Comparison of ENCODE assay signal across 8 cellular contexts in the genomic region with DNA sequence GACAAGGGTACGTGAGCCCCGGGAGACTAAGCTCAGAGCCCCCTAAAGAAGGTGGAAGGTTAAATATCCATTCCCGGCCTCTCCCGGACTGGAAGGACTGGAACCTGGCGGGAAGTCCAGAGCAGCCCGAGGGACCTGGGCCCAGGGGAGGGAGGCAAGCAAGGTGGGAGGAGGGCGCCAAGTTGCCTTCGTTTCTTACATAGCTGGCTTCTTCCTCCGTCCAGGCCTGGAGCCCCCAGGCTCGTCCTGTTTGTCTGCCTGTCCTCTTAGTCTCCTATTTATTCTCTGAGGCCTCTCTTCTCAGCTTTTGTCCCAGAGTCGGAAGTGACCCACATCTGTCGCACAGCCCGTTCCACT. TPM values are rescaled to one million over a fixed set of nuclear protein-coding genes. Genes with fewer than 3 reads are reported as not detected.
DNase-seq lines count a peak whose midpoint lies in the region; ATAC-seq and TF ChIP-seq lines count a peak whose summit lies in the region.

No MANE protein-coding gene starts in this region.

- no peak for ATAC-seq in sciatic nerve

- peak; percentile 76 for DNase-seq in activated CD8-positive, alpha-beta memory T cell treated with anti-CD3 and anti-CD28 coated beads for 24 hours
- no peak for DNase-seq in activated CD8-positive, alpha-beta memory T cell treated with anti-CD3 and anti-CD28 coated beads, Interleukin-2, amount 50 U/mL, for 48 hours
- DNase-seq in fibroblast of the aortic adventitia (ENCODE audit: low read depth) (peak; percentile 6), sciatic nerve (ENCODE audit: low spot score) (peak; percentile 71), GF-D8 (lab: John Stamatoyannopoulos, UW) (no peak), NCI-H226 (no peak), SW480 (ENCODE audit: low spot score) (no peak)

- TF ChIP-seq CTCF in WI38 (IDR thresholded peaks at IDR 0.05; ENCODE audit: low read depth, low read length) (no peak), fibroblast of the aortic adventitia (IDR thresholded peaks at IDR 0.05; ENCODE audit: insufficient read depth, low read length) (no peak)

- intact Hi-C loops in sciatic nerve (cut with DNase I) = loop anchor here (5.0 kb wide), 1 partner anchor 38 kb away; no protein-coding TSS in a partner anchor

- H3K4me3 ChIP-seq in WI38 (ENCODE audit: low read depth, low read length) (peak overlapping the region; percentile 74), fibroblast of the aortic adventitia (ENCODE audit: low read depth, low read length) (peak overlapping the region; percentile 87)

RNA-seq across cellular contexts. Expression of a gene that starts 0.7 kb away (rescaled TPM):
- 20.1 and 36.5 TPM in 2 replicates for total RNA-seq in fibroblast of the aortic adventitia (ENCODE audit: low replicate concordance)
- total RNA-seq in sciatic nerve = 11.9 TPM

RNA-seq across cellular contexts. Expression of a gene that starts 19.8 kb away (rescaled TPM):
- total RNA-seq in fibroblast of the aortic adventitia (ENCODE audit: low replicate concordance) (44.6 and 85.3 TPM in 2 replicates), sciatic nerve (47.6 TPM)

RNA-seq across cellular contexts. Expression of a gene that starts 19.9 kb away (rescaled TPM):
- total RNA-seq in fibroblast of the aortic adventitia (ENCODE audit: low replicate concordance) (0.90 and 4.1 TPM in 2 replicates), sciatic nerve (2.9 TPM)

RNA-seq across cellular contexts. Expression of a gene that starts 23.5 kb away (rescaled TPM):
- not detected in 2 replicates for total RNA-seq in fibroblast of the aortic adventitia (ENCODE audit: low replicate concordance)
- not detected for total RNA-seq in sciatic nerve

RNA-seq across cellular contexts. Expression of a gene that starts 35.6 kb away (rescaled TPM):
- total RNA-seq in fibroblast of the aortic adventitia (ENCODE audit: low replicate concordance) (0.18 TPM in 1 of 2 replicates, not detected in the other), sciatic nerve (0.76 TPM)

Comparison
In these comparisons a context has a peak if more than half of its experiments do, and no peak if none do; other contexts are left out.
1. DNase-seq: peak in activated CD8-positive, alpha-beta memory T cell treated with anti-CD3 and anti-CD28 coated beads for 24 hours (single experiment), fibroblast of the aortic adventitia (single experiment) and sciatic nerve (single experiment); none in activated CD8-positive, alpha-beta memory T cell treated with anti-CD3 and anti-CD28 coated beads, Interleukin-2, amount 50 U/mL, for 48 hours (single experiment), GF-D8 (single experiment), NCI-H226 (single experiment) and SW480 (single experiment).